In genomic region chr13:33644607-33645543, GRCh38 we compare ENCODE assay signal across 9 cellular contexts.
DNase-seq lines count a peak whose midpoint lies in the region; ATAC-seq and TF ChIP-seq lines count a peak whose summit lies in the region.
"Had no signal": no experiment of that assay in that cellular context is flagged by ENCODE, and none has a peak within 500 bp of the region (broad histone marks: within the 10 kb centered on the region; RNA-seq: fewer than 3 reads in every experiment).

No MANE protein-coding gene starts in this region.

- peaks cover 30% of the 10 kb centered on the region for H3K4me1 ChIP-seq in ovary (ENCODE audit: insufficient read depth)

- no peak overlapping the region for H3K4me3 ChIP-seq in choroid plexus epithelial cell (ENCODE audit: low read depth, low read length)
- no peak overlapping the region for H3K4me3 ChIP-seq in ovary

- no peak for TF ChIP-seq POLR2A in ovary (IDR thresholded peaks at IDR 0.05)

- TF ChIP-seq CTCF in choroid plexus epithelial cell (conservative IDR thresholded peaks at IDR 0.05; ENCODE audit: low read depth, low read length) (no peak), ovary (IDR thresholded peaks at IDR 0.05) (no peak)

- H3K27me3 ChIP-seq in ovary, result no peaks in the 10 kb centered on the region

- DNase-seq in EH (ENCODE audit: low read depth), result peak; percentile 25
- peak; percentile 39 for DNase-seq in NCI-H187 treated with DMSO at 0.1 percent for 48 hours (lab: John Stamatoyannopoulos, UW)
- DNase-seq in choroid plexus epithelial cell (ENCODE audit: low read depth), result peak; percentile 31
- no peak for DNase-seq in ovary
- no peak for DNase-seq in DMS53 treated with DMSO at 0.1 percent for 48 hours (lab: John Stamatoyannopoulos, UW; ENCODE audit: unreplicated experiment)
- DNase-seq in occipital lobe (lab: John Stamatoyannopoulos, UW), result no peak
- DNase-seq in iPS-NIHi11 (ENCODE audit: low spot score), result no peak
- DNase-seq: DND-41 had no signal

- H3K9me3 ChIP-seq in ovary, result no peaks in the 10 kb centered on the region

- 35 to 39% (median 39%) methylated on average over 6 of the region's 6 CpGs for WGBS in ovary, 3 donors

- TF ChIP-seq EP300 in ovary (IDR thresholded peaks at IDR 0.05), result no peak

- ATAC-seq in GM18517 (IDR thresholded peaks at IDR 0.05; ENCODE audit: unreplicated experiment), result no peak

- intact Hi-C loops in ovary (cut with DNase I), result loop anchor here in 1 of 4 donors (5.0 kb wide), 1 partner anchor 77 kb away; no protein-coding TSS in a partner anchor

- peak overlapping the region; percentile 9 to 58 for H3K27ac ChIP-seq in ovary

- no peaks in the 10 kb centered on the region for H3K36me3 ChIP-seq in ovary

Comparison
In these comparisons a context has a peak if more than half of its experiments do, and no peak if none do; other contexts are left out.
1. DNase-seq: peak in EH (single experiment), NCI-H187 treated with DMSO at 0.1 percent for 48 hours (single experiment) and choroid plexus epithelial cell (single experiment); none in ovary (0 of 5), DMS53 treated with DMSO at 0.1 percent for 48 hours (single experiment), occipital lobe (single experiment) and iPS-NIHi11 (single experiment).